In genomic region chr5:132828846-132829494, GRCh38 we compare ENCODE assay signal across 8 cellular contexts.
DNase-seq lines count a peak whose midpoint lies in the region; ATAC-seq and TF ChIP-seq lines count a peak whose summit lies in the region.

No MANE protein-coding gene starts in this region.

- H3K4me3 ChIP-seq in AG09309 (ENCODE audit: control insufficient read depth, low read depth, low read length) (peak overlapping the region; percentile 71), HUES6 (ENCODE audit: low read depth, low read length) (peak overlapping the region; percentile 68; the same call in 1 of the 2 replicates), mucosa of stomach (ENCODE audit: low read length) (peak overlapping the region; percentile 89)

- H3K9me3 ChIP-seq in HUES6 (ENCODE audit: control insufficient read depth, insufficient read depth, low read depth, low read length) (no peaks in the 10 kb centered on the region), mucosa of stomach (ENCODE audit: control insufficient read depth, low read length) (no peaks in the 10 kb centered on the region)

- H3K36me3 ChIP-seq in HUES6 (ENCODE audit: control insufficient read depth, insufficient read depth, low read length): no peaks in the 10 kb centered on the region
- H3K36me3 ChIP-seq in mucosa of stomach (ENCODE audit: control insufficient read depth, insufficient read depth, low read length): no peaks in the 10 kb centered on the region

- no peak for ATAC-seq in GM19035 (IDR thresholded peaks at IDR 0.05; ENCODE audit: unreplicated experiment)

- peaks cover 23% of the 10 kb centered on the region for H3K4me1 ChIP-seq in HUES6 (ENCODE audit: control insufficient read depth, insufficient read depth, low read length)
- H3K4me1 ChIP-seq in mucosa of stomach (ENCODE audit: control insufficient read depth, insufficient read depth, low read length): peaks cover 21% of the 10 kb centered on the region

- no peak for TF ChIP-seq CTCF in AG09309 (IDR thresholded peaks at IDR 0.05; ENCODE audit: control insufficient read depth, insufficient read depth, low read depth, low read length, missing control alignments)

- H3K9ac ChIP-seq in HUES6 (ENCODE audit: low read length) (no peak overlapping the region), mucosa of stomach (ENCODE audit: low read length) (peak overlapping the region; percentile 83)

- no peak for DNase-seq in AG09309 (ENCODE audit: low read depth)
- no peak for DNase-seq in caudate nucleus (lab: John Stamatoyannopoulos, UW)
- no peak for DNase-seq in NCI-H1694 treated with DMSO at 0.1 percent for 48 hours (lab: John Stamatoyannopoulos, UW)
- DNase-seq in NCI-H1105 treated with DMSO at 0.1 percent for 48 hours (lab: John Stamatoyannopoulos, UW): no peak
- DNase-seq in inferior parietal cortex (ENCODE audit: extremely low spot score): no peak

- H3K27ac ChIP-seq in HUES6 (ENCODE audit: low read depth, low read length) (no peak overlapping the region), caudate nucleus (ENCODE audit: low read depth, low read length) (peak overlapping the region; percentile 85)

- peaks cover 81% of the 10 kb centered on the region for H3K27me3 ChIP-seq in HUES6 (ENCODE audit: control insufficient read depth, insufficient read depth, low read length)
- H3K27me3 ChIP-seq in mucosa of stomach (ENCODE audit: control insufficient read depth, insufficient read depth, low read length): peaks cover 2% of the 10 kb centered on the region
